ENCODE assay signal across 1 cellular context in the genomic region with DNA sequence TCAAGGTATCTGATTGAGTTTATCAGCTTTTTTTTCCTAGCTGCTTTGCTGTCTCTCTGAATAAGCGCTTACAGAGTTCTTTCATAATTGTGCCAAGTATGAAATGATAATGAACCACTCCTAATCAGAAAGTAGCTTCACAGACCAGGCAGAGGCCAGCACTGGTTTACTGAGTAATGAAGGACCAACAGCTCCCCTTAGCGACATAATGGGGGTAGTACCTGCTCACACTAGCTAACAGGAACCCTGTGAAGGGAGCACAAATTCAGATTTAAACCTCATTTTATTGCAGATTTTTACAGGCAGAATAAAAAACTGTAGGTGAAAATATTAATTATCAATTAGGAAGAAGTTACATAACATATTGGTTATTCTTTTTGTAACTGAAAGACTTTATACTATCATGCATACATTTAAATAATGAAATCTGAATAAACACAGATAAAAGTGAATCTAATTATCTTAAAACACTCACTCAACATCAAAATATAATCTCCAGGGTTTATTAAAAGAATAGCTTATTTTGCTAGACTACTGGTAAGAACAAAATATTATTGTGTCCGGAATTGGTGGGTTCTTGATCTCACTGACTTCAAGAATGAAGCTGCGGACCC.
TF ChIP-seq lines count a peak whose summit lies in the region.

No MANE protein-coding gene starts in this region.

TF ChIP-seq in GM12878, 131 proteins besides CTCF, POLR2A, EP300 and RAD21:
- TF ChIP-seq MEF2B (IDR thresholded peaks at IDR 0.05; ENCODE audit: partially characterized antibody, poor library complexity, severe bottlenecking) (no peak), MYB (IDR thresholded peaks at IDR 0.05; ENCODE audit: borderline replicate concordance, low read depth, low read length) (no peak), SRF (IDR thresholded peaks at IDR 0.05; ENCODE audit: low read depth in 2 of 2, low read length in 2 of 2) (no peak), SMC3 (IDR thresholded peaks at IDR 0.05; ENCODE audit: borderline replicate concordance, low read length) (peak; percentile 35; the same call in 1 of the 2 replicates), NRF1 (conservative IDR thresholded peaks at IDR 0.05; ENCODE audit: low read depth, low read length) (no peak)
TF ChIP-seq in GM12878: peak in this region for 1.
